Comparison of ENCODE assay signal across 8 cellular contexts in the genomic region with DNA sequence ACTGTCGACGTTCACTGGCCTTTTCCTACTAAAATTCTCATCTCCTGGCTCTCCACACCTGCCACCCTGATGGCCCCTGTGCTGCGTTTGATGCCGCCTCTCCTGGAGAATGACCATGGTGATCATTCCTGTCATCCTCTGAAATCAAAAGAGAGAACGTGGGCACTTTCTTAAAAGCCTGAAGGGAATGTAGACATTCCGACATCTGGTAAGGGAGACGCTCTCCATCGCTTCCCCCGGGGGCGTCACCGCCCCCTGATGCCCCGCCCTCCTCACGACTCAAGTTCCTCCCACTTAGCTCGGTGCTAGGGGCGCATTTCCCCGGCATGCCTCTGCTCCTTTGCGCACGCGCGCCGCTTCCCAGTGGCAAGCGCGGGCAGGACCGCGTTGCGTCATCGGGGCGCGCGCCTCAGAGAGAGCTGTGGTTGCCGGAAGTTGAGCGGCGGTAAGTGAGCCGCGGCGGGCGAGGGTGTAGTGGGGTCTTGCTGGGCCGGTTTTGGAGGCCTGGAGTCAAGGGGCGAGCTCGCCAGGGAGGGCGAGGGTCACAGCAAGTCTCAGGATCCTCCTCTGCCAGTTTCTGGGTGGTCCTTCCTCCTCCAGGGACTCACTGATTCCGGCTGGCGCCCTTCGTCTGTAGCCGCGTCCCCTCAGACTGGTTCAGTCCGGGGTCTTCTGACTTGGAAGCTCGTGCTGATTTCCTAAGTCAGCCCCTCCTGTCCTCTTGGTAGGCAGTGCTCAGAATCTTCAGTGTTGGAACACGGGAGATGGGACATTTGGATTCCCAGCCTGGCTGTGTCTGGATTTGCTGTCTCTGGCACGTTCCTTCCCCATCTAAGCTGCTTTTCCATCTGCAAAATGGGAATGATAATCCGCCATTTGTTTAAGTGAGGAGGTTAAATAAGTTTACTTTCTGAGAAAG. TPM values are rescaled to one million over a fixed set of nuclear protein-coding genes. Genes with fewer than 3 reads are reported as not detected.
DNase-seq lines count a peak whose midpoint lies in the region; ATAC-seq and TF ChIP-seq lines count a peak whose summit lies in the region.

Gene ATG7, plus strand, starts transcription at position 412 of the 919 bp plus-strand sequence. CDS start 26,299 bp downstream, outside the sequence.

- ATAC-seq in GM18502 (IDR thresholded peaks at IDR 0.05; ENCODE audit: poor library complexity, unreplicated experiment) (peak; percentile 97), HG02970 (IDR thresholded peaks at IDR 0.05; ENCODE audit: low FRiP score, unreplicated experiment) (peak; percentile 99), right cardiac atrium (peak; percentile 99)

- peak within 1 kb of the TSS; percentile 74 to 85 for H3K27ac ChIP-seq in ascending aorta
- peak within 1 kb of the TSS; percentile 58 for H3K27ac ChIP-seq in right cardiac atrium (ENCODE audit: low read length)
- peak within 1 kb of the TSS; percentile 71 for H3K27ac ChIP-seq in vagina

- TF ChIP-seq POLR2A in vagina (IDR thresholded peaks at IDR 0.05) = peak in 1 of 2 donors; percentile 73

- 1% methylated on average over 51 of the region's 51 CpGs for WGBS in right cardiac atrium

- H3K9me3 Mint-ChIP-seq in T-helper 2 cell treated with Interferon-gamma antibody and Interleukin-4, amounts not matched to agents 5 μg/mL and 100 μg/mL, for 36 hours = peaks cover 11% of the 10 kb centered on the region

- H3K27me3 Mint-ChIP-seq in T-helper 2 cell treated with Interferon-gamma antibody and Interleukin-4, amounts not matched to agents 5 μg/mL and 100 μg/mL, for 36 hours (ENCODE audit: low read depth) = peaks cover 2% of the 10 kb centered on the region

- intact Hi-C loops in ascending aorta (cut with DNase I) (loop anchor here (1.0 to 5.0 kb wide), 5 partner anchors 17 to 210 kb away; partner anchors contain the start of gene HRH1), right cardiac atrium (cut with DNase I) (no loop called here), vagina (cut with DNase I) (no loop called here)

- peaks cover 8 to 14% of the 10 kb centered on the region in 2 donors for H3K4me1 ChIP-seq in ascending aorta
- H3K4me1 ChIP-seq in right cardiac atrium (ENCODE audit: control insufficient read depth, insufficient read depth, low read length) = peaks cover 2% of the 10 kb centered on the region
- peaks cover 21% of the 10 kb centered on the region for H3K4me1 ChIP-seq in vagina

- peak within 1 kb of the TSS; percentile 92 for H3K4me3 Mint-ChIP-seq in T-helper 2 cell treated with Interferon-gamma antibody and Interleukin-4, amounts not matched to agents 5 μg/mL and 100 μg/mL, for 36 hours

- H3K27me3 ChIP-seq in ascending aorta = no peaks in the 10 kb centered on the region
- no peaks in the 10 kb centered on the region for H3K27me3 ChIP-seq in right cardiac atrium (ENCODE audit: control insufficient read depth, insufficient read depth)
- H3K27me3 ChIP-seq in vagina = no peaks in the 10 kb centered on the region

- peak within 1 kb of the TSS; percentile 95 for H3K27ac Mint-ChIP-seq in T-helper 2 cell treated with Interferon-gamma antibody and Interleukin-4, amounts not matched to agents 5 μg/mL and 100 μg/mL, for 36 hours

- H3K36me3 ChIP-seq in ascending aorta = no peaks in the 10 kb centered on the region
- no peaks in the 10 kb centered on the region for H3K36me3 ChIP-seq in vagina

- TF ChIP-seq CTCF in ascending aorta (IDR thresholded peaks at IDR 0.05) = no peak
- peak in 1 of 3 experiments; percentile 28 for TF ChIP-seq CTCF in vagina (IDR thresholded peaks at IDR 0.05)

- H3K4me3 ChIP-seq in ascending aorta (peak within 1 kb of the TSS; percentile 89 to 91), right cardiac atrium (ENCODE audit: low read length) (peak within 1 kb of the TSS; percentile 80), vagina (peak within 1 kb of the TSS; percentile 73 to 96)

- peaks cover 48% of the 10 kb centered on the region for H3K4me1 Mint-ChIP-seq in T-helper 2 cell treated with Interferon-gamma antibody and Interleukin-4, amounts not matched to agents 5 μg/mL and 100 μg/mL, for 36 hours (ENCODE audit: low read depth)

- DNase-seq in NCI-H1930 (lab: John Stamatoyannopoulos, UW) (peak; percentile 82 to 90), ascending aorta (ENCODE audit: low spot score in 2 of 2) (peak; percentile 91 to 99), right cardiac atrium (peak; percentile 98 to 100 (median 99)), putamen (ENCODE audit: low spot score) (peak; percentile 97), vagina (ENCODE audit: extremely low spot score in 2 of 2) (peak; percentile 96 to 97)
- DNase-seq in T-helper 2 cell treated with Interferon-gamma antibody and Interleukin-4, amounts not matched to agents 5 μg/mL and 100 μg/mL, for 36 hours (ENCODE audit: low spot score) = peak; percentile 97

- peaks cover 31% of the 10 kb centered on the region for H3K36me3 Mint-ChIP-seq in T-helper 2 cell treated with Interferon-gamma antibody and Interleukin-4, amounts not matched to agents 5 μg/mL and 100 μg/mL, for 36 hours (ENCODE audit: low read depth)

- no peaks in the 10 kb centered on the region for H3K9me3 ChIP-seq in ascending aorta
- H3K9me3 ChIP-seq in right cardiac atrium (ENCODE audit: control insufficient read depth, low read length) = no peaks in the 10 kb centered on the region
- H3K9me3 ChIP-seq in vagina = no peaks in the 10 kb centered on the region

RNA-seq across cellular contexts. Expression of gene ATG7, which starts in this region (rescaled TPM):
- total RNA-seq in ascending aorta = 48.5 TPM
- total RNA-seq in right cardiac atrium = 10 to 100 TPM; 18.3 to 22.3 (median 20.0) TPM
- 5.9 TPM for polyA plus RNA-seq in right cardiac atrium
- 55.0 TPM for total RNA-seq in vagina

Comparison
In these comparisons a context has a peak if more than half of its experiments do, and no peak if none do; other contexts are left out.
1. Peak in every context shown above with its lines: DNase-seq, ATAC-seq, H3K4me3 ChIP-seq and H3K27ac ChIP-seq.